In genomic region chr5:4099401-4099800, GRCh38 we compare ENCODE assay signal across 22 cellular contexts.
DNase-seq lines count a peak whose midpoint lies in the region; ATAC-seq and TF ChIP-seq lines count a peak whose summit lies in the region.
"Had no signal": no experiment of that assay in that cellular context is flagged by ENCODE, and none has a peak within 500 bp of the region (broad histone marks: within the 10 kb centered on the region; RNA-seq: fewer than 3 reads in every experiment).

No MANE protein-coding gene starts in this region.

- no peak overlapping the region for H3K4me3 Mint-ChIP-seq in nephron
- H3K4me3 Mint-ChIP-seq: CD14-positive monocyte; CD4-positive, alpha-beta T cell; CD8-positive, alpha-beta memory T cell; GM23338; HFFc6 had no signal

- peak overlapping the region; percentile 64 for H3K27ac ChIP-seq in cardiac muscle cell
- H3K27ac ChIP-seq in right atrium auricular region: no peak overlapping the region
- peak overlapping the region; percentile 82 for H3K27ac ChIP-seq in SJCRH30
- H3K27ac ChIP-seq: A549 had no signal

- DNase-seq in cardiac muscle cell (ENCODE audit: low read depth in 1 of 2, low spot score in 1 of 2) (no peak), right atrium auricular region (ENCODE audit: low spot score) (no peak), SJCRH30 (peak; percentile 67 to 75), SK-N-DZ (ENCODE audit: low spot score) (no peak)
- DNase-seq: 8988T; ACHN; AML-193; BE2C; CD4-positive, alpha-beta T cell; CD8-positive, alpha-beta memory T cell; DMS 273 treated with DMSO at 0.1 percent for 48 hours; DMS79; GF-D8; HFFc6 had no signal

- no peak overlapping the region for H3K4me3 ChIP-seq in cardiac muscle cell
- no peak overlapping the region for H3K4me3 ChIP-seq in right atrium auricular region
- H3K4me3 ChIP-seq in SJCRH30: no peak overlapping the region
- H3K4me3 ChIP-seq: A549; BLaER1 treated with 17β-estradiol and CSF1 and Interleukin-3, amounts not matched to agents 10 nM and 100 nM; GM23338; HAP-1 had no signal

- H3K27me3 ChIP-seq in cardiac muscle cell (no peaks in the 10 kb centered on the region), right atrium auricular region (no peaks in the 10 kb centered on the region), SJCRH30 (no peaks in the 10 kb centered on the region)
- H3K27me3 ChIP-seq: BE2C; BLaER1 treated with 17β-estradiol and CSF1 and Interleukin-3, amounts not matched to agents 10 nM and 100 nM had no signal

- H3K4me1 ChIP-seq in cardiac muscle cell (ENCODE audit: low read depth) (peaks cover 48% of the 10 kb centered on the region), right atrium auricular region (peaks cover 0 to 9% of the 10 kb centered on the region in 2 donors), SJCRH30 (peaks cover 11% of the 10 kb centered on the region)
- H3K4me1 ChIP-seq: A549, BE2C, HAP-1 had no signal

- TF ChIP-seq CTCF in cardiac muscle cell (IDR thresholded peaks at IDR 0.05; ENCODE audit: low read depth, low read length) (no peak), right atrium auricular region (IDR thresholded peaks at IDR 0.05) (no peak), nephron (IDR thresholded peaks at IDR 0.05; ENCODE audit: unreplicated experiment in 3 of 3) (no peak)

- H3K27ac Mint-ChIP-seq in nephron: peak overlapping the region; percentile 3 to 33 (median 26)
- H3K27ac Mint-ChIP-seq: CD14-positive monocyte; CD4-positive, alpha-beta T cell; CD8-positive, alpha-beta memory T cell; GM23338; HFFc6 had no signal

- no peaks in the 10 kb centered on the region for H3K36me3 Mint-ChIP-seq in nephron (ENCODE audit: low read depth)
- H3K36me3 Mint-ChIP-seq: CD14-positive monocyte; CD8-positive, alpha-beta memory T cell had no signal

- ATAC-seq in GM21528 (IDR thresholded peaks at IDR 0.05; ENCODE audit: low FRiP score, unreplicated experiment) (no peak), GM21447 (IDR thresholded peaks at IDR 0.05; ENCODE audit: unreplicated experiment) (no peak)
- ATAC-seq: A549, GM23338 had no signal

- no peaks in the 10 kb centered on the region for H3K9me3 ChIP-seq in cardiac muscle cell (ENCODE audit: low read depth)
- H3K9me3 ChIP-seq in right atrium auricular region: no peaks in the 10 kb centered on the region
- no peaks in the 10 kb centered on the region for H3K9me3 ChIP-seq in SJCRH30 (replicated peaks)
- H3K9me3 ChIP-seq: BE2C; BLaER1 treated with 17β-estradiol and CSF1 and Interleukin-3, amounts not matched to agents 10 nM and 100 nM; HAP-1 had no signal

- H3K27me3 Mint-ChIP-seq in nephron (ENCODE audit: low read depth): peaks cover 26% of the 10 kb centered on the region
- H3K27me3 Mint-ChIP-seq: CD4-positive, alpha-beta T cell; CD8-positive, alpha-beta memory T cell had no signal

- H3K36me3 ChIP-seq in cardiac muscle cell (no peaks in the 10 kb centered on the region), right atrium auricular region (no peaks in the 10 kb centered on the region), SJCRH30 (no peaks in the 10 kb centered on the region)
- H3K36me3 ChIP-seq: BE2C; BLaER1 treated with 17β-estradiol and CSF1 and Interleukin-3, amounts not matched to agents 10 nM and 100 nM; HAP-1 had no signal

- H3K4me1 Mint-ChIP-seq in nephron: peaks cover 52% of the 10 kb centered on the region
- H3K4me1 Mint-ChIP-seq: CD14-positive monocyte; CD8-positive, alpha-beta memory T cell had no signal

- H3K9me3 Mint-ChIP-seq in nephron: no peaks in the 10 kb centered on the region
- H3K9me3 Mint-ChIP-seq: CD4-positive, alpha-beta T cell; GM23338 had no signal

Comparison
In these comparisons a context has a peak if more than half of its experiments do, and no peak if none do; other contexts are left out.
1. H3K27ac ChIP-seq: peak in cardiac muscle cell (single experiment) and SJCRH30 (single experiment); none in right atrium auricular region (0 of 2).
2. DNase-seq: peak in SJCRH30 (2 of 2); none in cardiac muscle cell (0 of 2), right atrium auricular region (single experiment) and SK-N-DZ (single experiment).